Comparison of ENCODE assay signal across 1 cellular context in the genomic region with DNA sequence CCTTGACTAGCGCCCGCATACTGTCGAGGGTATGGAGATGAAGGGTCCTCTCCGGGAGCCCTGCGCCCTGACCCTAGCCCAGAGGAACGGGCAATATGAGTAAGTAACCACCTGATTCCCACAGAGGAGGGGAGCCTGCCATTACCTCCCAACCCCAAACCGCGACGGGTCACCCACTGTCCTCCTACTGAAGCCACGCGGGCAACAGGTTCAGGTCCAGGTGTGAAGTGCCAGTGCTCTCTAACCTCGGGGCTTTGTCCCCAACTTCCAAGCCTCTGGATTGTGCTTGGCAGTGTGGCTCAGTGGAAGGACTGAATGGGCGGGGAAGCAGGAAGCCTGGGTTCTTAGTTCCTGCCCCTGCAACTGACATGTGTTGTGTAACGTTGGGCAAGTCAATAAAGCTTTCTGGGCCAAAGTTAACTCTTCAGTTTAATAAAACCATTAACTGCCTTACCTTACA.
TF ChIP-seq lines count a peak whose summit lies in the region.

No MANE protein-coding gene starts in this region.

TF ChIP-seq in GM23338, 12 proteins besides CTCF, POLR2A, EP300 and RAD21 (continued from another document):
- TF ChIP-seq, protein P1, sequence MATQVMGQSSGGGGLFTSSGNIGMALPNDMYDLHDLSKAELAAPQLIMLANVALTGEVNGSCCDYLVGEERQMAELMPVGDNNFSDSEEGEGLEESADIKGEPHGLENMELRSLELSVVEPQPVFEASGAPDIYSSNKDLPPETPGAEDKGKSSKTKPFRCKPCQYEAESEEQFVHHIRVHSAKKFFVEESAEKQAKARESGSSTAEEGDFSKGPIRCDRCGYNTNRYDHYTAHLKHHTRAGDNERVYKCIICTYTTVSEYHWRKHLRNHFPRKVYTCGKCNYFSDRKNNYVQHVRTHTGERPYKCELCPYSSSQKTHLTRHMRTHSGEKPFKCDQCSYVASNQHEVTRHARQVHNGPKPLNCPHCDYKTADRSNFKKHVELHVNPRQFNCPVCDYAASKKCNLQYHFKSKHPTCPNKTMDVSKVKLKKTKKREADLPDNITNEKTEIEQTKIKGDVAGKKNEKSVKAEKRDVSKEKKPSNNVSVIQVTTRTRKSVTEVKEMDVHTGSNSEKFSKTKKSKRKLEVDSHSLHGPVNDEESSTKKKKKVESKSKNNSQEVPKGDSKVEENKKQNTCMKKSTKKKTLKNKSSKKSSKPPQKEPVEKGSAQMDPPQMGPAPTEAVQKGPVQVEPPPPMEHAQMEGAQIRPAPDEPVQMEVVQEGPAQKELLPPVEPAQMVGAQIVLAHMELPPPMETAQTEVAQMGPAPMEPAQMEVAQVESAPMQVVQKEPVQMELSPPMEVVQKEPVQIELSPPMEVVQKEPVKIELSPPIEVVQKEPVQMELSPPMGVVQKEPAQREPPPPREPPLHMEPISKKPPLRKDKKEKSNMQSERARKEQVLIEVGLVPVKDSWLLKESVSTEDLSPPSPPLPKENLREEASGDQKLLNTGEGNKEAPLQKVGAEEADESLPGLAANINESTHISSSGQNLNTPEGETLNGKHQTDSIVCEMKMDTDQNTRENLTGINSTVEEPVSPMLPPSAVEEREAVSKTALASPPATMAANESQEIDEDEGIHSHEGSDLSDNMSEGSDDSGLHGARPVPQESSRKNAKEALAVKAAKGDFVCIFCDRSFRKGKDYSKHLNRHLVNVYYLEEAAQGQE (IDR thresholded peaks at IDR 0.05; ENCODE audit: unreplicated experiment), result no peak
- no peak for TF ChIP-seq CREB1 (CRISPR knock-in tag; IDR thresholded peaks at IDR 0.05; ENCODE audit: low read depth)
- no peak for TF ChIP-seq EZH2 (IDR thresholded peaks at IDR 0.05; ENCODE audit: low read depth, unreplicated experiment)
- TF ChIP-seq, protein P2, sequence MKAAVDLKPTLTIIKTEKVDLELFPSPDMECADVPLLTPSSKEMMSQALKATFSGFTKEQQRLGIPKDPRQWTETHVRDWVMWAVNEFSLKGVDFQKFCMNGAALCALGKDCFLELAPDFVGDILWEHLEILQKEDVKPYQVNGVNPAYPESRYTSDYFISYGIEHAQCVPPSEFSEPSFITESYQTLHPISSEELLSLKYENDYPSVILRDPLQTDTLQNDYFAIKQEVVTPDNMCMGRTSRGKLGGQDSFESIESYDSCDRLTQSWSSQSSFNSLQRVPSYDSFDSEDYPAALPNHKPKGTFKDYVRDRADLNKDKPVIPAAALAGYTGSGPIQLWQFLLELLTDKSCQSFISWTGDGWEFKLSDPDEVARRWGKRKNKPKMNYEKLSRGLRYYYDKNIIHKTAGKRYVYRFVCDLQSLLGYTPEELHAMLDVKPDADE (IDR thresholded peaks at IDR 0.05), result no peak
- TF ChIP-seq STAT1 (IDR thresholded peaks at IDR 0.05; ENCODE audit: unreplicated experiment), result no peak
- no peak for TF ChIP-seq ZNF331 (CRISPR knock-in tag; IDR thresholded peaks at IDR 0.05; ENCODE audit: low read depth)
- no peak for TF ChIP-seq ZNF114 (CRISPR knock-in tag; IDR thresholded peaks at IDR 0.05)
